In genomic region chr9:98732801-98733200, GRCh38 we compare ENCODE assay signal across 16 cellular contexts. TPM values are rescaled to one million over a fixed set of nuclear protein-coding genes. Genes with fewer than 3 reads are reported as not detected.
DNase-seq lines count a peak whose midpoint lies in the region; ATAC-seq, FAIRE-seq and TF ChIP-seq lines count a peak whose summit lies in the region.
"Had no signal": no experiment of that assay in that cellular context is flagged by ENCODE, and none has a peak within 500 bp of the region (broad histone marks: within the 10 kb centered on the region; RNA-seq: fewer than 3 reads in every experiment).

No MANE protein-coding gene starts in this region.

- no peaks in the 10 kb centered on the region for H3K9me3 Mint-ChIP-seq in stimulated activated effector memory CD8-positive, alpha-beta T cell treated with anti-CD3 and anti-CD28 coated beads, Interleukin-12 subunit alpha, Interleukin-12 subunit beta, amount 100 ng/mL, for 72 hours
- H3K9me3 Mint-ChIP-seq: CD4-positive, alpha-beta memory T cell had no signal

- WGBS in body of pancreas, 2 donors: 93 to 96% methylated on average over 9 of the region's 9 CpGs

- peak; percentile 84 for FAIRE-seq in keratinocyte (lab: Jason Lieb, UNC)
- FAIRE-seq: GM12878, GM18507 had no signal

- no peaks in the 10 kb centered on the region for H3K27me3 ChIP-seq in BLaER1 treated with 17β-estradiol and CSF1 and Interleukin-3, amounts not matched to agents 10 nM and 100 nM
- no peaks in the 10 kb centered on the region for H3K27me3 ChIP-seq in RWPE2 (ENCODE audit: insufficient read depth, poor library complexity, severe bottlenecking)
- peaks cover 4% of the 10 kb centered on the region for H3K27me3 ChIP-seq in keratinocyte (ENCODE audit: control insufficient read depth, extremely low read depth, insufficient read depth, low read length)
- no peaks in the 10 kb centered on the region for H3K27me3 ChIP-seq in body of pancreas

- no peak overlapping the region for H3K4me3 ChIP-seq in BLaER1 treated with 17β-estradiol and CSF1 and Interleukin-3, amounts not matched to agents 10 nM and 100 nM
- H3K4me3 ChIP-seq in RWPE2 (ENCODE audit: severe bottlenecking) (no peak overlapping the region), keratinocyte (ENCODE audit: control insufficient read depth in 2 of 3, extremely low read depth in 1 of 3, insufficient read depth in 2 of 3, low read depth in 1 of 3, low read length in 3 of 3) (no peak overlapping the region), body of pancreas (no peak overlapping the region)
- H3K4me3 ChIP-seq: GM12878, GM23338 had no signal

- no peak overlapping the region for H3K4me3 Mint-ChIP-seq in stimulated activated effector memory CD8-positive, alpha-beta T cell treated with anti-CD3 and anti-CD28 coated beads, Interleukin-12 subunit alpha, Interleukin-12 subunit beta, amount 100 ng/mL, for 72 hours
- H3K4me3 Mint-ChIP-seq: CD4-positive, alpha-beta memory T cell; GM23338 had no signal

- H3K4me2 ChIP-seq in BLaER1 treated with 17β-estradiol and CSF1 and Interleukin-3, amounts not matched to agents 10 nM and 100 nM: peak overlapping the region; percentile 9 to 86 (median 72); a peak in 19 of 22 replicates
- no peak overlapping the region for H3K4me2 ChIP-seq in keratinocyte (ENCODE audit: control insufficient read depth, extremely low read depth, insufficient read depth, low read depth, low read length)
- H3K4me2 ChIP-seq: GM23338 had no signal

- H2AFZ ChIP-seq in keratinocyte (ENCODE audit: control insufficient read depth, low read length): no peak overlapping the region
- H2AFZ ChIP-seq: GM23338 had no signal

- no peak overlapping the region; a peak in 2 of 22 replicates for H3K9ac ChIP-seq in BLaER1 treated with 17β-estradiol and CSF1 and Interleukin-3, amounts not matched to agents 10 nM and 100 nM
- H3K9ac ChIP-seq in keratinocyte (ENCODE audit: control insufficient read depth, extremely low read depth, insufficient read depth, low read length): no peak overlapping the region

- peaks cover 0 to 3% (median 0%) of the 10 kb centered on the region in 11 experiments; a peak in 2 of 22 replicates for H4K20me1 ChIP-seq in BLaER1 treated with 17β-estradiol and CSF1 and Interleukin-3, amounts not matched to agents 10 nM and 100 nM
- H4K20me1 ChIP-seq in keratinocyte (ENCODE audit: control insufficient read depth, extremely low read depth, insufficient read depth, low read length): no peaks in the 10 kb centered on the region

- H3K9me3 ChIP-seq in BLaER1 treated with 17β-estradiol and CSF1 and Interleukin-3, amounts not matched to agents 10 nM and 100 nM (replicated peaks in 1 of 11): peaks cover 3 to 10% (median 4%) of the 10 kb centered on the region in 11 experiments; a peak in 15 of 22 replicates
- H3K9me3 ChIP-seq in RWPE2 (ENCODE audit: severe bottlenecking) (no peaks in the 10 kb centered on the region), keratinocyte (ENCODE audit: control insufficient read depth, low read depth, low read length) (no peaks in the 10 kb centered on the region), body of pancreas (no peaks in the 10 kb centered on the region)

- H3K4me1 ChIP-seq in BLaER1 treated with 17β-estradiol and CSF1 and Interleukin-3, amounts not matched to agents 10 nM and 100 nM: peaks cover 8 to 94% (median 84%) of the 10 kb centered on the region in 10 experiments; a peak in 18 of 20 replicates
- H3K4me1 ChIP-seq in RWPE2 (ENCODE audit: insufficient read depth, poor library complexity, severe bottlenecking): no peaks in the 10 kb centered on the region
- peaks cover 12% of the 10 kb centered on the region for H3K4me1 ChIP-seq in keratinocyte (ENCODE audit: control insufficient read depth, extremely low read depth, insufficient read depth, low read length)
- H3K4me1 ChIP-seq in body of pancreas: no peaks in the 10 kb centered on the region

- H3K27ac ChIP-seq in BLaER1 treated with 17β-estradiol and CSF1 and Interleukin-3, amounts not matched to agents 10 nM and 100 nM: no peak overlapping the region
- H3K27ac ChIP-seq in RWPE2 (ENCODE audit: poor library complexity, severe bottlenecking) (no peak overlapping the region), keratinocyte (ENCODE audit: control insufficient read depth, insufficient read depth, low read length) (no peak overlapping the region), body of pancreas (no peak overlapping the region)
- H3K27ac ChIP-seq: C4-2B had no signal

- ATAC-seq in RWPE2 (ENCODE audit: low read depth) (peak; percentile 33; the same call in 1 of the 3 replicates), body of pancreas (no peak)
- ATAC-seq in stimulated activated effector memory CD8-positive, alpha-beta T cell treated with anti-CD3 and anti-CD28 coated beads, Interleukin-12 subunit alpha, Interleukin-12 subunit beta, amount 100 ng/mL, for 72 hours: no peak
- ATAC-seq: GM12878, GM23338 had no signal

- DNase-seq in RWPE2 (ENCODE audit: low spot score): no peak
- peak; percentile 17 for DNase-seq in keratinocyte (ENCODE audit: low read depth, low spot score)
- DNase-seq in stimulated activated effector memory CD8-positive, alpha-beta T cell treated with anti-CD3 and anti-CD28 coated beads, Interleukin-12 subunit alpha, Interleukin-12 subunit beta, amount 100 ng/mL, for 72 hours (ENCODE audit: low spot score in 2 of 2): no peak
- DNase-seq in SW 1271 (lab: John Stamatoyannopoulos, UW): no peak
- no peak for DNase-seq in body of pancreas
- DNase-seq in NCI-H345 (lab: John Stamatoyannopoulos, UW): no peak
- DNase-seq: ACHN; CD4-positive, alpha-beta memory T cell; DMS79; H7 had no signal

- intact Hi-C loops in body of pancreas (cut with DNase I): no loop called here

- TF ChIP-seq POLR2A in body of pancreas (IDR thresholded peaks at IDR 0.05): no peak

- peaks cover 0 to 38% (median 28%) of the 10 kb centered on the region in 11 experiments; a peak in 18 of 22 replicates for H3K36me3 ChIP-seq in BLaER1 treated with 17β-estradiol and CSF1 and Interleukin-3, amounts not matched to agents 10 nM and 100 nM
- no peaks in the 10 kb centered on the region for H3K36me3 ChIP-seq in RWPE2 (ENCODE audit: low read depth)
- H3K36me3 ChIP-seq in keratinocyte (ENCODE audit: control insufficient read depth in 2 of 2, extremely low read depth in 1 of 2, insufficient read depth in 2 of 2, low read length in 2 of 2): peaks cover 3 to 8% of the 10 kb centered on the region in 2 experiments
- H3K36me3 ChIP-seq in body of pancreas (replicated peaks in 1 of 2; ENCODE audit: insufficient read depth in 1 of 2, low read depth in 2 of 2): peaks cover 0 to 3% of the 10 kb centered on the region in 2 donors

- peaks cover 6% of the 10 kb centered on the region for H3K36me3 Mint-ChIP-seq in stimulated activated effector memory CD8-positive, alpha-beta T cell treated with anti-CD3 and anti-CD28 coated beads, Interleukin-12 subunit alpha, Interleukin-12 subunit beta, amount 100 ng/mL, for 72 hours

- H3K9me1 ChIP-seq in keratinocyte (ENCODE audit: control insufficient read depth, extremely low read depth, insufficient read depth, low read length): no peaks in the 10 kb centered on the region

- no peaks in the 10 kb centered on the region for H3K4me1 Mint-ChIP-seq in stimulated activated effector memory CD8-positive, alpha-beta T cell treated with anti-CD3 and anti-CD28 coated beads, Interleukin-12 subunit alpha, Interleukin-12 subunit beta, amount 100 ng/mL, for 72 hours
- H3K4me1 Mint-ChIP-seq: CD4-positive, alpha-beta memory T cell had no signal

- TF ChIP-seq CTCF in RWPE2 (IDR thresholded peaks at IDR 0.05; ENCODE audit: poor library complexity, severe bottlenecking): no peak
- TF ChIP-seq CTCF in keratinocyte (optimal IDR thresholded peaks at IDR 0.05 in 1 of 3, IDR thresholded peaks at IDR 0.05 in 1 of 3, conservative IDR thresholded peaks at IDR 0.05 in 1 of 3; ENCODE audit: extremely low read depth in 1 of 3, insufficient read depth in 2 of 3, low read length in 3 of 3): no peak
- TF ChIP-seq CTCF in body of pancreas (IDR thresholded peaks at IDR 0.05): no peak

- H3K79me2 ChIP-seq in keratinocyte (ENCODE audit: control insufficient read depth, insufficient read depth, low read length): no peaks in the 10 kb centered on the region

- dilution Hi-C loops in keratinocyte (cut with MboI; ENCODE audit: extremely low pct_ligation_motif_present, low sequenced_read_pairs): no loop called here

- peak overlapping the region; percentile 17 for H3K27ac Mint-ChIP-seq in stimulated activated effector memory CD8-positive, alpha-beta T cell treated with anti-CD3 and anti-CD28 coated beads, Interleukin-12 subunit alpha, Interleukin-12 subunit beta, amount 100 ng/mL, for 72 hours
- H3K27ac Mint-ChIP-seq: GM23338 had no signal

RNA-seq across cellular contexts. Expression of gene GABBR2, which starts 24.1 kb away (rescaled TPM):
- 0.01 TPM in 1 of 3 replicates, not detected in the others for polyA plus RNA-seq in keratinocyte
- polyA plus RNA-seq in keratinocyte (2011; ENCODE audit: low read depth): 0.32 TPM
- polyA plus RNA-seq in keratinocyte (2011; cell fraction: cytosol; rRNA removed): not detected in 2 replicates
- not detected in 2 replicates for polyA plus RNA-seq in keratinocyte (2011; cell fraction: nucleus; rRNA removed)
- polyA plus RNA-seq in keratinocyte (2012; ENCODE audit: low replicate concordance): 0.08 TPM in 1 of 2 replicates, not detected in the other
- not detected in 3 replicates for polyA minus RNA-seq in keratinocyte
- not detected for polyA minus RNA-seq in keratinocyte (2011; cell fraction: cytosol; rRNA and poly(A)+ RNA removed)
- not detected in 2 replicates for polyA minus RNA-seq in keratinocyte (2011; cell fraction: nucleus; rRNA and poly(A)+ RNA removed)
- total RNA-seq in body of pancreas: not detected
- total RNA-seq: CD4-positive, alpha-beta memory T cell; G401 had no signal
- polyA plus RNA-seq: CD4-positive, alpha-beta memory T cell had no signal
